ENCODE assay signal across 29 cellular contexts in the genomic region with DNA sequence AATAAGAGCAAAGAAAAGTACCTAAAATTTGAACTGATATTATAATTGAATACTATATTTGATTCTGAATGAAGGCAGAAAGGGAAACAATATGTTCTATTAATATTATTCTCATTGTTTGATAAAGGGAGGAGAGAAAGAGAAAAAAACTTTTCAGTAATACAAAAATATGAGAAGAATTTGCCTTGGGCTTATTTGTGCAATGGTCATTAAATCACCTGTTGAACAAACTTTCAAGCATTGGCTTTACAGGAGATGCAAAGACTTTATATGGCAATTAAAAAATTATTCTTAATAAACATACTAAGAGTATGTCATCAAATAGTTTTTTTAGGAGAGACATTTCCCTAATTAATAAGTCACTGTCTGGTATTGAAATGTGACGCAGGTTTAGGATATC.
"Had no signal": no experiment of that assay in that cellular context is flagged by ENCODE, and none has a peak within 500 bp of the region (broad histone marks: within the 10 kb centered on the region; RNA-seq: fewer than 3 reads in every experiment).

No MANE protein-coding gene starts in this region.

- H3K4me1 Mint-ChIP-seq: activated CD4-positive, alpha-beta memory T cell treated with anti-CD3 and anti-CD28 coated beads, Interleukin-2, amount 10 ng/mL, durations not matched to agents 7 days and 5 days; activated CD4-positive, alpha-beta T cell treated with anti-CD3 and anti-CD28 coated beads, Interleukin-2, amount 10 ng/mL, durations not matched to agents 7 days and 5 days; activated naive CD8-positive, alpha-beta T cell treated with anti-CD3 and anti-CD28 coated beads for 36 hours; WTC11 had no signal

- DNase-seq: activated CD4-positive, alpha-beta memory T cell treated with anti-CD3 and anti-CD28 coated beads, Interleukin-2, amount 10 ng/mL, durations not matched to agents 7 days and 5 days; activated CD4-positive, alpha-beta T cell treated with anti-CD3 and anti-CD28 coated beads for 1 hour; activated CD4-positive, alpha-beta T cell treated with anti-CD3 and anti-CD28 coated beads for 4 hours; activated CD4-positive, alpha-beta T cell treated with anti-CD3 and anti-CD28 coated beads, Interleukin-2, amount 10 ng/mL, durations not matched to agents 7 days and 5 days; activated CD4-positive, alpha-beta T cell treated with anti-CD3 and anti-CD28 coated beads, Interleukin-2, amount 50 U/mL, for 4 hours; activated CD8-positive, alpha-beta memory T cell treated with anti-CD3 and anti-CD28 coated beads, Interleukin-2, amount 50 U/mL, for 48 hours; activated effector memory CD4-positive, alpha-beta T cell treated with anti-CD3 and anti-CD28 coated beads, Interleukin-2, amount 50 U/mL, for 16 hours; activated naive CD4-positive, alpha-beta T cell treated with anti-CD3 and anti-CD28 coated beads for 36 hours; activated naive CD8-positive, alpha-beta T cell treated with anti-CD3 and anti-CD28 coated beads for 36 hours; activated naive CD8-positive, alpha-beta T cell treated with anti-CD3 and anti-CD28 coated beads, Interleukin-2, amount 50 U/mL, for 24 hours; activated T-cell treated with anti-CD3 and anti-CD28 coated beads for 4 hours; activated T-cell treated with anti-CD3 and anti-CD28 coated beads, Interleukin-2, amount 50 U/mL, for 4 hours; adrenal gland; amygdala; aorta; body of pancreas; caudate nucleus; cortex of kidney; dermis blood vessel endothelial cell; effector CD4-positive, alpha-beta T cell; effector memory CD8-positive, alpha-beta T cell; erythroblast; foreskin keratinocyte; T-helper 2 cell had no signal

- H3K27ac Mint-ChIP-seq: activated CD4-positive, alpha-beta memory T cell treated with anti-CD3 and anti-CD28 coated beads, Interleukin-2, amount 10 ng/mL, durations not matched to agents 7 days and 5 days; activated CD4-positive, alpha-beta T cell treated with anti-CD3 and anti-CD28 coated beads, Interleukin-2, amount 10 ng/mL, durations not matched to agents 7 days and 5 days; activated naive CD4-positive, alpha-beta T cell treated with anti-CD3 and anti-CD28 coated beads for 36 hours; activated naive CD4-positive, alpha-beta T cell treated with anti-CD3 and anti-CD28 coated beads, Interleukin-2, amount 50 U/mL, for 24 hours; activated naive CD8-positive, alpha-beta T cell treated with anti-CD3 and anti-CD28 coated beads for 36 hours; activated T-helper 1 cell treated with anti-CD3 and anti-CD28 coated beads, Interleukin-12 subunit alpha, Interleukin-12 subunit beta, Interleukin-2, Interleukin-4 antibody, amounts not matched to agents 30 ng/mL and 10 ng/mL and 1 ng/mL, durations not matched to agents 14 hours and 24 hours and 36 hours; activated T-helper 2 cell treated with anti-CD3 and anti-CD28 coated beads, Interferon-gamma antibody, Interleukin-2, Interleukin-4, amounts not matched to agents 10 μg/mL and 5 μg/mL and 100 μg/mL, durations not matched to agents 14 hours and 24 hours and 36 hours; effector memory CD8-positive, alpha-beta T cell; WTC11 had no signal

- H3K27me3 Mint-ChIP-seq: activated CD4-positive, alpha-beta memory T cell treated with anti-CD3 and anti-CD28 coated beads, Interleukin-2, amount 10 ng/mL, durations not matched to agents 7 days and 5 days; activated CD4-positive, alpha-beta T cell treated with anti-CD3 and anti-CD28 coated beads, Interleukin-2, amount 10 ng/mL, durations not matched to agents 7 days and 5 days; activated naive CD4-positive, alpha-beta T cell treated with anti-CD3 and anti-CD28 coated beads, Interleukin-2, amount 50 U/mL, for 24 hours; activated naive CD8-positive, alpha-beta T cell treated with anti-CD3 and anti-CD28 coated beads for 36 hours; activated naive CD8-positive, alpha-beta T cell treated with anti-CD3 and anti-CD28 coated beads, Interleukin-2, amount 50 U/mL, for 24 hours; effector memory CD8-positive, alpha-beta T cell had no signal

- H3K9me3 Mint-ChIP-seq: activated CD4-positive, alpha-beta T cell treated with anti-CD3 and anti-CD28 coated beads, Interleukin-2, amount 10 ng/mL, durations not matched to agents 7 days and 5 days; activated naive CD4-positive, alpha-beta T cell treated with anti-CD3 and anti-CD28 coated beads for 36 hours; activated naive CD4-positive, alpha-beta T cell treated with anti-CD3 and anti-CD28 coated beads, Interleukin-2, amount 50 U/mL, for 24 hours; activated naive CD8-positive, alpha-beta T cell treated with anti-CD3 and anti-CD28 coated beads for 36 hours; activated naive CD8-positive, alpha-beta T cell treated with anti-CD3 and anti-CD28 coated beads, Interleukin-2, amount 50 U/mL, for 24 hours; activated T-cell treated with anti-CD3 and anti-CD28 coated beads, Interleukin-2, amount 50 U/mL, for 4 hours; activated T-helper 1 cell treated with anti-CD3 and anti-CD28 coated beads, Interleukin-12 subunit alpha, Interleukin-12 subunit beta, Interleukin-2, Interleukin-4 antibody, amounts not matched to agents 30 ng/mL and 10 ng/mL and 1 ng/mL, durations not matched to agents 14 hours and 24 hours and 36 hours; effector memory CD8-positive, alpha-beta T cell; WTC11 had no signal

- ATAC-seq: activated naive CD8-positive, alpha-beta T cell treated with anti-CD3 and anti-CD28 coated beads, Interleukin-2, amount 50 U/mL, for 24 hours; activated T-cell treated with anti-CD3 and anti-CD28 coated beads, Interleukin-2, amount 50 U/mL, for 4 hours; body of pancreas; effector memory CD8-positive, alpha-beta T cell; foreskin keratinocyte; gastroesophageal sphincter; WTC11 had no signal

- H3K4me3 Mint-ChIP-seq: activated CD4-positive, alpha-beta memory T cell treated with anti-CD3 and anti-CD28 coated beads, Interleukin-2, amount 10 ng/mL, durations not matched to agents 7 days and 5 days; activated CD4-positive, alpha-beta T cell treated with anti-CD3 and anti-CD28 coated beads, Interleukin-2, amount 10 ng/mL, durations not matched to agents 7 days and 5 days; activated naive CD4-positive, alpha-beta T cell treated with anti-CD3 and anti-CD28 coated beads for 36 hours; activated naive CD4-positive, alpha-beta T cell treated with anti-CD3 and anti-CD28 coated beads, Interleukin-2, amount 50 U/mL, for 24 hours; activated naive CD8-positive, alpha-beta T cell treated with anti-CD3 and anti-CD28 coated beads for 36 hours; activated naive CD8-positive, alpha-beta T cell treated with anti-CD3 and anti-CD28 coated beads, Interleukin-2, amount 50 U/mL, for 24 hours; activated T-cell treated with anti-CD3 and anti-CD28 coated beads, Interleukin-2, amount 50 U/mL, for 4 hours; activated T-helper 1 cell treated with anti-CD3 and anti-CD28 coated beads, Interleukin-12 subunit alpha, Interleukin-12 subunit beta, Interleukin-2, Interleukin-4 antibody, amounts not matched to agents 30 ng/mL and 10 ng/mL and 1 ng/mL, durations not matched to agents 14 hours and 24 hours and 36 hours; effector memory CD8-positive, alpha-beta T cell; WTC11 had no signal
